In genomic region chr9:124281934-124282351, GRCh38 we compare ENCODE assay signal across 10 cellular contexts. TPM values are rescaled to one million over a fixed set of nuclear protein-coding genes. Genes with fewer than 3 reads are reported as not detected.
A peak's percentile ranks its signal among the peaks of the same experiment; 100 is the strongest.
DNase-seq lines count a peak whose midpoint lies in the region; ATAC-seq and TF ChIP-seq lines count a peak whose summit lies in the region.
"Had no signal": no experiment of that assay in that cellular context is flagged by ENCODE, and none has a peak within 500 bp of the region (broad histone marks: within the 10 kb centered on the region; RNA-seq: fewer than 3 reads in every experiment).

No MANE protein-coding gene starts in this region.

- no peaks in the 10 kb centered on the region for H3K27me3 Mint-ChIP-seq in dendritic cell treated with granulocyte-macrophage colony-stimulating factor and Interleukin-4, amounts not matched to agents 40 ng/mL and 50 ng/mL, for 4 days
- H3K27me3 Mint-ChIP-seq in T-helper 17 cell (no peaks in the 10 kb centered on the region), Caco-2 (ENCODE audit: insufficient read depth, unreplicated experiment) (no peaks in the 10 kb centered on the region)

- H3K9me3 Mint-ChIP-seq in dendritic cell treated with granulocyte-macrophage colony-stimulating factor and Interleukin-4, amounts not matched to agents 40 ng/mL and 50 ng/mL, for 4 days = no peaks in the 10 kb centered on the region
- H3K9me3 Mint-ChIP-seq in Caco-2 (ENCODE audit: unreplicated experiment) = no peaks in the 10 kb centered on the region

- H3K4me1 ChIP-seq in heart left ventricle (peaks cover 14 to 99% (median 72%) of the 10 kb centered on the region in 12 donors), mucosa of stomach (ENCODE audit: control insufficient read depth, insufficient read depth, low read length) (peaks cover 90% of the 10 kb centered on the region), urinary bladder (ENCODE audit: insufficient read depth) (no peaks in the 10 kb centered on the region), Caco-2 (peaks cover 12% of the 10 kb centered on the region; the same call in 1 of the 2 replicates)

- peak overlapping the region; percentile 79 for H3K27ac Mint-ChIP-seq in dendritic cell treated with granulocyte-macrophage colony-stimulating factor and Interleukin-4, amounts not matched to agents 40 ng/mL and 50 ng/mL, for 4 days
- H3K27ac Mint-ChIP-seq in T-helper 17 cell (no peak overlapping the region), Caco-2 (ENCODE audit: unreplicated experiment) (no peak overlapping the region)

- CTCF ChIA-PET in Caco-2 (lab: Charles Lee) = interaction anchor here (0.6 kb wide), 1 partner anchor 18 kb away, joined by 3 read pairs; no protein-coding TSS in a partner anchor

- no peaks in the 10 kb centered on the region for H3K9me3 ChIP-seq in heart left ventricle
- no peaks in the 10 kb centered on the region for H3K9me3 ChIP-seq in mucosa of stomach (ENCODE audit: control insufficient read depth, low read length)
- no peaks in the 10 kb centered on the region for H3K9me3 ChIP-seq in T-helper 17 cell (ENCODE audit: control insufficient read depth, low read length, poor library complexity, severe bottlenecking)
- no peaks in the 10 kb centered on the region for H3K9me3 ChIP-seq in Caco-2

- H3K27me3 ChIP-seq in heart left ventricle (no peaks in the 10 kb centered on the region), mucosa of stomach (ENCODE audit: control insufficient read depth, insufficient read depth, low read length) (no peaks in the 10 kb centered on the region), Caco-2 (replicated peaks; ENCODE audit: control insufficient read depth, insufficient read depth, low read length) (no peaks in the 10 kb centered on the region)

- TF ChIP-seq CTCF in heart left ventricle (IDR thresholded peaks at IDR 0.05) (no peak), Caco-2 (IDR thresholded peaks at IDR 0.05; ENCODE audit: insufficient read depth in 1 of 2, low read depth in 1 of 2, low read length in 1 of 2, severe bottlenecking in 1 of 2, unreplicated experiment in 1 of 2) (no peak)

- intact Hi-C loops in heart left ventricle (cut with DNase I) = loop anchor here in 1 of 10 donors (10.0 kb wide), 1 partner anchor 67 kb away; no protein-coding TSS in a partner anchor
- intact Hi-C loops in left ventricle myocardium superior (cut with micrococcal nuclease) = no loop called here
- intact Hi-C loops in dendritic cell treated with granulocyte-macrophage colony-stimulating factor and Interleukin-4, amounts not matched to agents 40 ng/mL and 50 ng/mL, for 4 days (cut with micrococcal nuclease) = no loop called here
- intact Hi-C loops in Caco-2 (cut with micrococcal nuclease; ENCODE audit: unreplicated experiment) = no loop called here

- peaks cover 0 to 11% (median 0%) of the 10 kb centered on the region in 9 donors for H3K36me3 ChIP-seq in heart left ventricle
- H3K36me3 ChIP-seq in mucosa of stomach (ENCODE audit: control insufficient read depth, insufficient read depth, low read length) = no peaks in the 10 kb centered on the region
- H3K36me3 ChIP-seq in urinary bladder (ENCODE audit: insufficient read depth) = no peaks in the 10 kb centered on the region
- peaks cover 1% of the 10 kb centered on the region; the same call in 1 of the 2 replicates for H3K36me3 ChIP-seq in Caco-2 (ENCODE audit: control insufficient read depth, insufficient read depth, low read length)

- H3K4me3 ChIP-seq in heart left ventricle (no peak overlapping the region), mucosa of stomach (ENCODE audit: low read length) (peak overlapping the region; percentile 34), urinary bladder (ENCODE audit: low read depth, low read length) (no peak overlapping the region), Caco-2 (ENCODE audit: low read depth, low read length) (no peak overlapping the region)

- H3K4me3 Mint-ChIP-seq in dendritic cell treated with granulocyte-macrophage colony-stimulating factor and Interleukin-4, amounts not matched to agents 40 ng/mL and 50 ng/mL, for 4 days = peak overlapping the region; percentile 34
- H3K4me3 Mint-ChIP-seq in T-helper 17 cell (no peak overlapping the region), Caco-2 (ENCODE audit: unreplicated experiment) (no peak overlapping the region)

- POLR2A ChIA-PET in Caco-2 (lab: Charles Lee) = no interaction called here

- DNase-seq in heart left ventricle (no peak), left ventricle myocardium superior (no peak), T-helper 17 cell (no peak), Caco-2 (no peak)
- no peak for DNase-seq in activated naive CD4-positive, alpha-beta T cell treated with Interleukin-2 at 50 U/mL for 16 hours
- DNase-seq: foreskin fibroblast, NCI-H2081 treated with DMSO at 0.1 percent for 48 hours had no signal

- no peak for ATAC-seq in heart left ventricle
- no peak for ATAC-seq in left ventricle myocardium superior
- ATAC-seq in T-helper 17 cell = no peak

- no TSS peak for BruUV-seq in Caco-2 (replicated peaks; lab: Mats Ljungman, UMichigan)

- peak overlapping the region; percentile 50 for H3K9ac ChIP-seq in mucosa of stomach (ENCODE audit: low read length)

- H3K4me1 Mint-ChIP-seq in dendritic cell treated with granulocyte-macrophage colony-stimulating factor and Interleukin-4, amounts not matched to agents 40 ng/mL and 50 ng/mL, for 4 days (ENCODE audit: low read depth) = peaks cover 97% of the 10 kb centered on the region
- H3K4me1 Mint-ChIP-seq in T-helper 17 cell = peaks cover 20% of the 10 kb centered on the region
- H3K4me1 Mint-ChIP-seq in Caco-2 (ENCODE audit: low read depth, unreplicated experiment) = peaks cover 8% of the 10 kb centered on the region

- peak overlapping the region in 11 of 12 donors; percentile 35 to 83 (median 74) for H3K27ac ChIP-seq in heart left ventricle
- peak overlapping the region; percentile 82 for H3K27ac ChIP-seq in urinary bladder (ENCODE audit: low read depth)

- H3K36me3 Mint-ChIP-seq in dendritic cell treated with granulocyte-macrophage colony-stimulating factor and Interleukin-4, amounts not matched to agents 40 ng/mL and 50 ng/mL, for 4 days (ENCODE audit: low read depth) = peaks cover 69% of the 10 kb centered on the region
- no peaks in the 10 kb centered on the region for H3K36me3 Mint-ChIP-seq in T-helper 17 cell (ENCODE audit: low read depth)
- peaks cover 6% of the 10 kb centered on the region for H3K36me3 Mint-ChIP-seq in Caco-2 (ENCODE audit: insufficient read depth, unreplicated experiment)

- TF ChIP-seq POLR2A in heart left ventricle (IDR thresholded peaks at IDR 0.05) = no peak

- WGBS in heart left ventricle, 4 donors = 69 to 80% (median 74%) methylated on average over 15 of the region's 15 CpGs
- 70% methylated on average over 15 of the region's 15 CpGs for WGBS in urinary bladder

RNA-seq across cellular contexts. Expression of gene NEK6, which starts 24.2 kb away (rescaled TPM):
- total RNA-seq in heart left ventricle (10 to 100 TPM in 2 of 9 donors, 1 to 10 TPM in 7; 5.0 to 42.4 (median 6.8) TPM), left ventricle myocardium superior (7.7 TPM), urinary bladder (28.1 TPM), T-helper 17 cell (10 to 100 TPM in 1 of 2 donors, 1 to 10 TPM in 1; 7.8 to 12.7 TPM), Caco-2 (2022) (56.6 and 66.6 TPM in 2 replicates)
- polyA plus RNA-seq in heart left ventricle (1 to 10 TPM; 1.8 to 4.0 TPM), urinary bladder (38.3 TPM)
